8 cellular contexts compared by ENCODE assay signal in genomic region chr18:48031011-48031480, GRCh38.
DNase-seq lines count a peak whose midpoint lies in the region; ATAC-seq and TF ChIP-seq lines count a peak whose summit lies in the region.

No MANE protein-coding gene starts in this region.

- WGBS in prostate gland, result 11% methylated on average over 1 of the region's 1 CpG

- no peaks in the 10 kb centered on the region for H3K36me3 Mint-ChIP-seq in natural killer cell treated with Interleukin-12 subunit alpha and Interleukin-12 subunit beta and Interleukin-15 and Interleukin-18, amount 100 ng/mL, for 72 hours
- H3K36me3 Mint-ChIP-seq in natural killer cell, result no peaks in the 10 kb centered on the region
- H3K36me3 Mint-ChIP-seq in immature natural killer cell, result no peaks in the 10 kb centered on the region

- DNase-seq in natural killer cell treated with Interleukin-12 subunit alpha and Interleukin-12 subunit beta and Interleukin-15 and Interleukin-18, amount 100 ng/mL, for 72 hours (ENCODE audit: low spot score), result peak; percentile 44
- DNase-seq in natural killer cell (no peak), NCI-H1694 (lab: John Stamatoyannopoulos, UW) (peak; percentile 56), T1000 (lab: John Stamatoyannopoulos, UW) (peak; percentile 13), globus pallidus (ENCODE audit: low spot score) (peak; percentile 29), prostate gland (ENCODE audit: low spot score) (peak; percentile 66), immature natural killer cell (no peak)

- H3K4me3 ChIP-seq in prostate gland, result no peak overlapping the region

- TF ChIP-seq POLR2A in prostate gland (IDR thresholded peaks at IDR 0.05), result no peak

- no peaks in the 10 kb centered on the region for H3K9me3 ChIP-seq in prostate gland

- no peaks in the 10 kb centered on the region for H3K4me1 ChIP-seq in prostate gland (replicated peaks)

- no peaks in the 10 kb centered on the region for H3K9me3 Mint-ChIP-seq in natural killer cell treated with Interleukin-12 subunit alpha and Interleukin-12 subunit beta and Interleukin-15 and Interleukin-18, amount 100 ng/mL, for 72 hours
- H3K9me3 Mint-ChIP-seq in natural killer cell (no peaks in the 10 kb centered on the region), immature natural killer cell (peaks cover 0 to 2% (median 0%) of the 10 kb centered on the region in 6 donors)

- H3K27me3 ChIP-seq in prostate gland (replicated peaks; ENCODE audit: insufficient read depth), result no peaks in the 10 kb centered on the region

- TF ChIP-seq CTCF in natural killer cell (IDR thresholded peaks at IDR 0.05) (no peak), prostate gland (IDR thresholded peaks at IDR 0.05) (peak; percentile 61 to 83 (median 72))

- no peak for ATAC-seq in natural killer cell treated with Interleukin-12 subunit alpha and Interleukin-12 subunit beta and Interleukin-15 and Interleukin-18, amount 100 ng/mL, for 72 hours
- no peak for ATAC-seq in natural killer cell
- ATAC-seq in activated CD4-positive, CD25-positive, alpha-beta regulatory T cell treated with anti-CD3 and anti-CD28 coated beads, Interleukin-2, amount 50 U/mL, for 24 hours, result no peak

- H3K27ac ChIP-seq in prostate gland, result no peak overlapping the region

- H3K27me3 Mint-ChIP-seq in natural killer cell treated with Interleukin-12 subunit alpha and Interleukin-12 subunit beta and Interleukin-15 and Interleukin-18, amount 100 ng/mL, for 72 hours, result no peaks in the 10 kb centered on the region
- H3K27me3 Mint-ChIP-seq in natural killer cell (ENCODE audit: low read depth in 2 of 2), result no peaks in the 10 kb centered on the region
- H3K27me3 Mint-ChIP-seq in immature natural killer cell (ENCODE audit: low read depth in 3 of 3), result peaks cover 0 to 4% (median 3%) of the 10 kb centered on the region in 3 donors

- H3K4me1 Mint-ChIP-seq in natural killer cell treated with Interleukin-12 subunit alpha and Interleukin-12 subunit beta and Interleukin-15 and Interleukin-18, amount 100 ng/mL, for 72 hours (ENCODE audit: low read depth in 2 of 2), result no peaks in the 10 kb centered on the region
- H3K4me1 Mint-ChIP-seq in natural killer cell, result no peaks in the 10 kb centered on the region
- H3K4me1 Mint-ChIP-seq in immature natural killer cell, result no peaks in the 10 kb centered on the region

- intact Hi-C loops in natural killer cell (cut with micrococcal nuclease) (loop anchor here (10.0 kb wide), 1 partner anchor 414 kb away; no protein-coding TSS in a partner anchor), prostate gland (cut with DNase I) (loop anchor here (1.0 to 10.0 kb wide), 2 partner anchors 314 to 415 kb away; no protein-coding TSS in a partner anchor)

- no peak overlapping the region for H3K27ac Mint-ChIP-seq in natural killer cell treated with Interleukin-12 subunit alpha and Interleukin-12 subunit beta and Interleukin-15 and Interleukin-18, amount 100 ng/mL, for 72 hours
- H3K27ac Mint-ChIP-seq in natural killer cell, result no peak overlapping the region
- H3K27ac Mint-ChIP-seq in immature natural killer cell, result no peak overlapping the region

- no peak overlapping the region for H3K4me3 Mint-ChIP-seq in natural killer cell treated with Interleukin-12 subunit alpha and Interleukin-12 subunit beta and Interleukin-15 and Interleukin-18, amount 100 ng/mL, for 72 hours
- H3K4me3 Mint-ChIP-seq in natural killer cell (no peak overlapping the region), immature natural killer cell (no peak overlapping the region)

- no peaks in the 10 kb centered on the region for H3K36me3 ChIP-seq in prostate gland

Comparison
In these comparisons a context has a peak if more than half of its experiments do, and no peak if none do; other contexts are left out.
1. DNase-seq: peak in natural killer cell treated with Interleukin-12 subunit alpha and Interleukin-12 subunit beta and Interleukin-15 and Interleukin-18, amount 100 ng/mL, for 72 hours (single experiment), NCI-H1694 (single experiment), T1000 (single experiment), globus pallidus (single experiment) and prostate gland (single experiment); none in natural killer cell (single experiment) and immature natural killer cell (0 of 3).